1 cellular context compared by ENCODE assay signal in genomic region chr18:31199190-31199769, GRCh38.
TF ChIP-seq lines count a peak whose summit lies in the region.

No MANE protein-coding gene starts in this region.

TF ChIP-seq in HCT116, 20 proteins besides CTCF, POLR2A, EP300 and RAD21:
- TF ChIP-seq CEBPB (IDR thresholded peaks at IDR 0.05; ENCODE audit: low read depth) (no peak), POLR2AphosphoS5 (IDR thresholded peaks at IDR 0.05; ENCODE audit: low read depth, low read length) (no peak), TCF7L2 (IDR thresholded peaks at IDR 0.05; ENCODE audit: borderline replicate concordance, extremely low read depth, insufficient read depth, insufficient read length) (no peak), SRF (IDR thresholded peaks at IDR 0.05; ENCODE audit: low read depth) (no peak), JUND (IDR thresholded peaks at IDR 0.05) (no peak), YY1 (IDR thresholded peaks at IDR 0.05; ENCODE audit: extremely low read depth, insufficient replicate concordance, low read depth, low read length) (no peak), SIN3A (IDR thresholded peaks at IDR 0.05; ENCODE audit: low read depth) (no peak), ZBTB33 (IDR thresholded peaks at IDR 0.05; ENCODE audit: extremely low read depth, insufficient replicate concordance, low read length) (no peak), ATF3 (IDR thresholded peaks at IDR 0.05) (no peak), ZNF274 (IDR thresholded peaks at IDR 0.05; ENCODE audit: low read depth, low read length) (no peak), REST (IDR thresholded peaks at IDR 0.05; ENCODE audit: low read depth) (no peak), EGR1 (IDR thresholded peaks at IDR 0.05; ENCODE audit: low read depth) (no peak), EZH2phosphoT487 (IDR thresholded peaks at IDR 0.05; ENCODE audit: borderline replicate concordance) (no peak), MAX (IDR thresholded peaks at IDR 0.05) (no peak), ELF1 (IDR thresholded peaks at IDR 0.05; ENCODE audit: borderline replicate concordance, low read depth) (no peak), ZFX (IDR thresholded peaks at IDR 0.05) (no peak), EZH2 (IDR thresholded peaks at IDR 0.05) (no peak), SP1 (IDR thresholded peaks at IDR 0.05; ENCODE audit: low read depth) (no peak)
